ENCODE assay signal across 8 cellular contexts in the genomic region with DNA sequence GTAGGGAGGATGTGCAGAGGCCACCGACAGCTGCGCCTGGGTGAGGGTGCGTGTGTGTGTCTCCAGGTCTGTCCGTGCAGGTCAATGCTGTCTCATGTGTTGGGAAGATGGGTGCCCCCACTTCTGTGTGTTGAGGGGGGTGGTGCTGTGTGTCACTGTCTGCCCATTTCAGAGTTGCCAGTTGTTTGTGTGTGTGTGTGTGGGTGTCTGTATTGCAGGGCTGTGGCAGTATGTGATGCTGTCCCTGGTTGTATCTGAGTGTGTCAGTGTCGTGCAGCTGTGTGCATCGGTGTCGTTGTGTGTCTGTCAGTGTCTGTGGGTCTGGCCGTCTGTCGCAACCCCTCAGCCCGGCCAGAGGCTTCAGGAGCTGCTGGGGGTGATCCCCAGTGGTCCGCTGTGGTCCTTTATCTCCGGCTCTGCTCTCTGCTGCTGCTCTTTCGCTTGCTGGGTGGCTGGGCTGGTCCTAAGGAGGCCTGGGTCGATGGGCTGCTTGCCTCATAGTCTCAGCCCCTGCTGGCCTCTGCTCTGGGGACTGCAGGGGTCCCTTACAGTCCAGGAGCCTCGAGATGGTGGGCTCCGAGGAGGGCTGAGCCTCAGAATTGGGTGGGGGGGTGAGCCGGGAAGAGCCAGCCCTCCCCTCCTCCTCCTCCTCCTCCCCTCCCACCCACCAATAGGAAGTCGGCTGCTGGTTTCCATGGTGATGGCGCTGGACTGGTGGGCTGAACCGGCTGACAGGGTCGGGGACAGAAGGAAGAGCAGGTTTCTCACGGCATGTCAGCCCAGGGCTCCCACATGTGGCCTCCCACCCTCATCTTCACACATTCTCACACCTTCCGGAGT. TPM values are rescaled to one million over a fixed set of nuclear protein-coding genes. Genes with fewer than 3 reads are reported as not detected.
DNase-seq lines count a peak whose midpoint lies in the region; FAIRE-seq and TF ChIP-seq lines count a peak whose summit lies in the region.

A gene with protein sequence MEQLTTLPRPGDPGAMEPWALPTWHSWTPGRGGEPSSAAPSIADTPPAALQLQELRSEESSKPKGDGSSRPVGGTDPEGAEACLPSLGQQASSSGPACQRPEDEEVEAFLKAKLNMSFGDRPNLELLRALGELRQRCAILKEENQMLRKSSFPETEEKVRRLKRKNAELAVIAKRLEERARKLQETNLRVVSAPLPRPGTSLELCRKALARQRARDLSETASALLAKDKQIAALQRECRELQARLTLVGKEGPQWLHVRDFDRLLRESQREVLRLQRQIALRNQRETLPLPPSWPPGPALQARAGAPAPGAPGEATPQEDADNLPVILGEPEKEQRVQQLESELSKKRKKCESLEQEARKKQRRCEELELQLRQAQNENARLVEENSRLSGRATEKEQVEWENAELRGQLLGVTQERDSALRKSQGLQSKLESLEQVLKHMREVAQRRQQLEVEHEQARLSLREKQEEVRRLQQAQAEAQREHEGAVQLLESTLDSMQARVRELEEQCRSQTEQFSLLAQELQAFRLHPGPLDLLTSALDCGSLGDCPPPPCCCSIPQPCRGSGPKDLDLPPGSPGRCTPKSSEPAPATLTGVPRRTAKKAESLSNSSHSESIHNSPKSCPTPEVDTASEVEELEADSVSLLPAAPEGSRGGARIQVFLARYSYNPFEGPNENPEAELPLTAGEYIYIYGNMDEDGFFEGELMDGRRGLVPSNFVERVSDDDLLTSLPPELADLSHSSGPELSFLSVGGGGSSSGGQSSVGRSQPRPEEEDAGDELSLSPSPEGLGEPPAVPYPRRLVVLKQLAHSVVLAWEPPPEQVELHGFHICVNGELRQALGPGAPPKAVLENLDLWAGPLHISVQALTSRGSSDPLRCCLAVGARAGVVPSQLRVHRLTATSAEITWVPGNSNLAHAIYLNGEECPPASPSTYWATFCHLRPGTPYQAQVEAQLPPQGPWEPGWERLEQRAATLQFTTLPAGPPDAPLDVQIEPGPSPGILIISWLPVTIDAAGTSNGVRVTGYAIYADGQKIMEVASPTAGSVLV (N-terminal part only) (minus strand): TSS at position 601 of the 840 bp plus-strand sequence. CDS start 875 bp downstream, outside the sequence.

- 19 to 20% methylated on average over 16 to 19 of the region's 23 CpGs for WGBS in GM23248 (ENCODE audit: low coverage in 1 of 2, low lambda C conversion rate in 2 of 2, missing lambda C conversion rate in 2 of 2), 2 experiments

- H4K20me1 ChIP-seq in GM23248 (ENCODE audit: insufficient read depth), result no peaks in the 10 kb centered on the region

- H3K9me2 ChIP-seq in GM23248 (ENCODE audit: insufficient read depth), result no peaks in the 10 kb centered on the region

- H3K9ac ChIP-seq in GM23248, result no peak within 1 kb of the TSS

- H3K27ac ChIP-seq in GM23248, result no peak within 1 kb of the TSS

- no peak within 1 kb of the TSS for H3K4me2 ChIP-seq in GM23248 (ENCODE audit: unreplicated experiment)

- no peaks in the 10 kb centered on the region for H3K9me3 ChIP-seq in GM23248 (ENCODE audit: low read depth)

- no peaks in the 10 kb centered on the region for H3F3A ChIP-seq in GM23248 (ENCODE audit: insufficient read depth)

- no peaks in the 10 kb centered on the region for H3K36me3 ChIP-seq in GM23248 (ENCODE audit: low read depth)

- no peak within 1 kb of the TSS for H3K4me3 ChIP-seq in GM23248

- no peaks in the 10 kb centered on the region; the same call in 1 of the 2 replicates for H3K27me3 ChIP-seq in GM23248 (replicated peaks; ENCODE audit: insufficient read depth)

- no peak within 1 kb of the TSS for H2AFZ ChIP-seq in GM23248

- peak; percentile 96 for FAIRE-seq in GM18507 (lab: Jason Lieb, UNC)
- peak; percentile 68 for FAIRE-seq in HTR-8/SVneo (lab: Jason Lieb, UNC)

- no peaks in the 10 kb centered on the region for H3K4me1 ChIP-seq in GM23248 (ENCODE audit: insufficient read depth)

- in situ Hi-C loops in GM23248 (cut with MboI), result no loop called here

- no peaks in the 10 kb centered on the region for H3K79me2 ChIP-seq in GM23248 (ENCODE audit: insufficient read depth)

- DNase-seq in GM18507 (ENCODE audit: extremely low spot score, insufficient read length, low read depth), result no peak
- DNase-seq in HTR-8/SVneo (ENCODE audit: insufficient read length, low spot score), result no peak
- DNase-seq in activated CD4-positive, alpha-beta T cell treated with anti-CD3 and anti-CD28 coated beads, Interleukin-2, amount 50 U/mL, for 4 hours, result peak; percentile 73 to 77
- peak; percentile 70 to 84 for DNase-seq in erythroblast (lab: John Stamatoyannopoulos, UW)
- peak; percentile 85 for DNase-seq in retina
- no peak for DNase-seq in HCEC 1CT
- DNase-seq in GM23248, result no peak
- DNase-seq in HuH-7 (ENCODE audit: low spot score), result no peak

- peak; percentile 65 for TF ChIP-seq POLR2A in erythroblast (IDR thresholded peaks at IDR 0.05; ENCODE audit: low read length)

RNA-seq across cellular contexts. Expression of the gene that starts here (rescaled TPM):
- total RNA-seq in GM23248 (2014; rRNA removed; shearing (Covaris generic)), result under 0.01 and 0.76 TPM in 2 replicates
- 0.63 and 1.0 TPM in 2 replicates for polyA plus RNA-seq in GM23248 (2016; fragmentation: Nextera tagmentation; extraction: Ambion mirVana)

Comparison
In these comparisons a context has a peak if more than half of its experiments do, and no peak if none do; other contexts are left out.
1. DNase-seq: peak in activated CD4-positive, alpha-beta T cell treated with anti-CD3 and anti-CD28 coated beads, Interleukin-2, amount 50 U/mL, for 4 hours (2 of 2), erythroblast (2 of 2) and retina (single experiment); none in GM18507 (single experiment), HTR-8/SVneo (single experiment), HCEC 1CT (single experiment), GM23248 (single experiment) and HuH-7 (single experiment).